ENCODE assay signal across 16 cellular contexts in the genomic region with DNA sequence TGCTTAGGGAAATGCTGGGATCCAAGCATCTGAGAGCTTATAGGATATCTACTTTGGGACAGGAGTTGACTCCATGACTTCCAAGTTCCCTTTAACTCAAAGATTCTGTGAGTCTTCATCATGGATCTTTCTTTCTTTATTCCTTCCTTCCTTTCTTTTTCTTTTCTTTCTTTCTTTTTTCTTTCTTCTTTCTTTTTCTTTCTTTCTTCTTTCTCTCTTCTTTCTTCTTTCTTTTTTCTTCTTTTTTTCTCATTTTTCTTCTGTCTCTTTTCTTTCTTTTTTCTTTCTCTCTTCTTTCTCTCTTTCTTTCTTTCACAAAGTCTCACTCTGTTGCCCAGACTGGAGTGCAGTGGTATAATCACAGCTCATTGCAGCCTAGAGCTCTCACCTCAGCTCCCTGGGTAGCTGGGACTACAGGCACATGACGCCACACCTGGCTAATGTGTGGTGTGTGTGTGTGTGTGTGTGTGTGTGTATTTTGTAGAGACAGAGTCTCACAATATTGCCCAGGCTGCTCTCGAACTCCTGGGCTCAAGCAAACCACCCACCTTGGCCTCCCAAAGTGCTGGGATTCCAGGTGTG. TPM values are rescaled to one million over a fixed set of nuclear protein-coding genes. Genes with fewer than 3 reads are reported as not detected.
DNase-seq lines count a peak whose midpoint lies in the region; ATAC-seq and TF ChIP-seq lines count a peak whose summit lies in the region.
"Had no signal": no experiment of that assay in that cellular context is flagged by ENCODE, and none has a peak within 500 bp of the region (broad histone marks: within the 10 kb centered on the region; RNA-seq: fewer than 3 reads in every experiment).

No MANE protein-coding gene starts in this region.

- TF ChIP-seq CTCF in left ventricle myocardium inferior (IDR thresholded peaks at IDR 0.05; ENCODE audit: borderline replicate concordance) (no peak), right atrium auricular region (IDR thresholded peaks at IDR 0.05) (no peak), RWPE2 (IDR thresholded peaks at IDR 0.05; ENCODE audit: poor library complexity, severe bottlenecking) (no peak)

- H3K27me3 ChIP-seq in left ventricle myocardium inferior (ENCODE audit: low read depth) (no peaks in the 10 kb centered on the region), right atrium auricular region (no peaks in the 10 kb centered on the region), RWPE2 (ENCODE audit: insufficient read depth, poor library complexity, severe bottlenecking) (no peaks in the 10 kb centered on the region)

- intact Hi-C loops in left ventricle myocardium inferior (cut with micrococcal nuclease), result no loop called here
- intact Hi-C loops in sciatic nerve (cut with DNase I), result loop anchor here (10.0 kb wide), 2 partner anchors 115 to 205 kb away; no protein-coding TSS in a partner anchor
- intact Hi-C loops in Right ventricle myocardium superior (cut with DNase I), result no loop called here

- ATAC-seq in RWPE2 (ENCODE audit: low read depth), result no peak
- no peak for ATAC-seq in sciatic nerve
- ATAC-seq in GM18867 (IDR thresholded peaks at IDR 0.05; ENCODE audit: unreplicated experiment), result no peak
- no peak for ATAC-seq in Right ventricle myocardium superior (ENCODE audit: poor library complexity)

- no peaks in the 10 kb centered on the region for H3K36me3 ChIP-seq in left ventricle myocardium inferior
- H3K36me3 ChIP-seq in right atrium auricular region, result no peaks in the 10 kb centered on the region
- no peaks in the 10 kb centered on the region for H3K36me3 ChIP-seq in RWPE2 (ENCODE audit: low read depth)

- H3K9me3 ChIP-seq in left ventricle myocardium inferior (replicated peaks) (no peaks in the 10 kb centered on the region), right atrium auricular region (no peaks in the 10 kb centered on the region), RWPE2 (ENCODE audit: severe bottlenecking) (no peaks in the 10 kb centered on the region)
- H3K9me3 ChIP-seq: SK-N-SH had no signal

- no peak for DNase-seq in left ventricle myocardium inferior
- no peak for DNase-seq in right atrium auricular region (ENCODE audit: low spot score)
- DNase-seq in RWPE2 (ENCODE audit: low spot score), result no peak
- DNase-seq in sciatic nerve (ENCODE audit: low spot score), result peak; percentile 10
- DNase-seq in Right ventricle myocardium superior, result no peak
- DNase-seq in activated naive CD4-positive, alpha-beta T cell treated with Interleukin-2 at 50 U/mL for 16 hours, result no peak
- DNase-seq: DMS79, MV-4-11, NCI-H1105 treated with DMSO at 0.1 percent for 48 hours, NCI-H2029 treated with DMSO at 0.1 percent for 48 hours, NCI-H2171, NCI-H345, NCI-H524 treated with DMSO at 0.1 percent for 48 hours, SIG-M5, SK-N-SH had no signal

- H3K4me3 ChIP-seq in left ventricle myocardium inferior, result no peak overlapping the region
- H3K4me3 ChIP-seq in right atrium auricular region, result no peak overlapping the region
- H3K4me3 ChIP-seq in RWPE2 (ENCODE audit: severe bottlenecking), result no peak overlapping the region

- H3K27ac ChIP-seq in left ventricle myocardium inferior (replicated peaks) (peak overlapping the region; percentile 9), right atrium auricular region (no peak overlapping the region), RWPE2 (ENCODE audit: poor library complexity, severe bottlenecking) (peak overlapping the region; percentile 100)

- H3K4me1 ChIP-seq in left ventricle myocardium inferior, result peaks cover 45% of the 10 kb centered on the region
- peaks cover 0 to 24% of the 10 kb centered on the region in 2 donors for H3K4me1 ChIP-seq in right atrium auricular region
- H3K4me1 ChIP-seq in RWPE2 (ENCODE audit: insufficient read depth, poor library complexity, severe bottlenecking), result peaks cover 39% of the 10 kb centered on the region

RNA-seq across cellular contexts. Expression of gene MICAL3, which starts 5.4 kb away (rescaled TPM):
- total RNA-seq in left ventricle myocardium inferior (92.5 TPM), right atrium auricular region (10 to 100 TPM; 42.5 to 45.1 TPM), sciatic nerve (131 TPM), Right ventricle myocardium superior (78.9 TPM)

RNA-seq across cellular contexts. Expression of gene PEX26, which starts 48.0 kb away (rescaled TPM):
- total RNA-seq in left ventricle myocardium inferior (20.5 TPM), right atrium auricular region (10 to 100 TPM; 15.1 to 18.4 TPM), sciatic nerve (25.9 TPM), Right ventricle myocardium superior (20.3 TPM)

Comparison
In these comparisons a context has a peak if more than half of its experiments do, and no peak if none do; other contexts are left out.
1. H3K27ac ChIP-seq: peak in left ventricle myocardium inferior (single experiment) and RWPE2 (single experiment); none in right atrium auricular region (0 of 2).